Comparison of ENCODE assay signal across 16 cellular contexts in the genomic region with DNA sequence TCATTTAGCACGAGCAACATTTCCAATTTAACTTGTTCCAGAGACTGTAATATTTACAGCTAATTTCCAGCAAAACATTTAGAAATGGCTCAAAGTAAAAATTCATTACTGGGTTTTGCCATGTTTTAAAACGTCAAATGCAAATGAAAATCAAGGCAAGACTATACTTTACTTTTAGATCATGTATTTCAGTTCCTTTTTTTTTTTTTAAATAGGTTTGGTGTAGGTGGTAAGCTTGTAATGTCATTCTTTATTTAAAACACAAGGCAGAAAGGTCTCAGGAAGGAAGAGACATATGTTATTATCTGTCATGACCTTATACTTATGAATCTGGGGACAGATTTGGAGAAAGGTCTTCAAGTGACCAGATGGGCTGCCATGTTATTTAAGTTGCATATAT. TPM values are rescaled to one million over a fixed set of nuclear protein-coding genes. Genes with fewer than 3 reads are reported as not detected.
A peak's percentile ranks its signal among the peaks of the same experiment; 100 is the strongest.
DNase-seq lines count a peak whose midpoint lies in the region; ATAC-seq and TF ChIP-seq lines count a peak whose summit lies in the region.
"Had no signal": no experiment of that assay in that cellular context is flagged by ENCODE, and none has a peak within 500 bp of the region (broad histone marks: within the 10 kb centered on the region; RNA-seq: fewer than 3 reads in every experiment).

No MANE protein-coding gene starts in this region.

- H3K27ac ChIP-seq in aorta (ENCODE audit: low read depth in 1 of 2, low read length in 2 of 2): no peak overlapping the region

- DNase-seq in GM12865 (ENCODE audit: low read depth) (peak; percentile 34), left lobe of liver (ENCODE audit: low spot score) (no peak), aorta (no peak), NCI-H510A (lab: John Stamatoyannopoulos, UW) (no peak)
- DNase-seq in activated CD8-positive, alpha-beta memory T cell treated with anti-CD3 and anti-CD28 coated beads, Interleukin-2, amount 50 U/mL, for 4 hours: no peak
- DNase-seq: activated CD4-positive, alpha-beta T cell treated with anti-CD3 and anti-CD28 coated beads for 1 hour; activated T-cell treated with anti-CD3 and anti-CD28 coated beads, Interleukin-2, amount 50 U/mL, for 4 hours; amniotic stem cell; dermis blood vessel endothelial cell; HCEC 1CT; NCI-H1436; NCI-H774 had no signal

- WGBS in aorta, 2 donors: 93 to 94% methylated on average over 2 of the region's 2 CpGs

- H3K9me3 ChIP-seq in aorta (ENCODE audit: control insufficient read depth, low read length): peaks cover 1% of the 10 kb centered on the region

- intact Hi-C loops in aorta (cut with DNase I): no loop called here

- H3K4me1 ChIP-seq in aorta (ENCODE audit: control insufficient read depth in 1 of 2, insufficient read depth in 2 of 2, low read length in 2 of 2): no peaks in the 10 kb centered on the region

- H3K27me3 ChIP-seq in aorta (ENCODE audit: control insufficient read depth in 1 of 2, insufficient read depth in 2 of 2, low read length in 1 of 2): no peaks in the 10 kb centered on the region

- TF ChIP-seq CTCF in GM12865 (IDR thresholded peaks at IDR 0.05; ENCODE audit: insufficient read depth, low read depth, low read length, missing control alignments): no peak

- H3K4me3 ChIP-seq in GM12865 (ENCODE audit: low read depth, low read length) (no peak overlapping the region), aorta (ENCODE audit: low read length in 2 of 2) (no peak overlapping the region)

- ATAC-seq in GM19395 (IDR thresholded peaks at IDR 0.05; ENCODE audit: unreplicated experiment): peak; percentile 73
- peak; percentile 62 for ATAC-seq in HG02759 (IDR thresholded peaks at IDR 0.05; ENCODE audit: unreplicated experiment)
- ATAC-seq in HG03469 (IDR thresholded peaks at IDR 0.05; ENCODE audit: unreplicated experiment): peak; percentile 77
- ATAC-seq in left lobe of liver: no peak
- no peak for ATAC-seq in aorta (ENCODE audit: low FRiP score)
- ATAC-seq: activated T-cell treated with anti-CD3 and anti-CD28 coated beads, Interleukin-2, amount 50 U/mL, for 4 hours had no signal

- no peaks in the 10 kb centered on the region for H3K36me3 ChIP-seq in aorta (ENCODE audit: control insufficient read depth in 1 of 2, insufficient read depth in 2 of 2, low read length in 1 of 2)

RNA-seq across cellular contexts. Expression of gene GRIP1, which starts 54.1 kb away (rescaled TPM):
- total RNA-seq in left lobe of liver: 0.13 TPM
- total RNA-seq in aorta: 1 to 10 TPM in 1 of 2 donors, under 1 TPM in 1; 0.88 to 3.4 TPM
- 1 to 10 TPM in 1 of 2 donors, under 1 TPM in 1; 0.38 to 1.6 TPM for polyA plus RNA-seq in aorta
- polyA plus RNA-seq: AG04450 had no signal

Comparison
In these comparisons a context has a peak if more than half of its experiments do, and no peak if none do; other contexts are left out.
1. ATAC-seq: peak in GM19395 (single experiment), HG02759 (single experiment) and HG03469 (single experiment); none in left lobe of liver (single experiment) and aorta (single experiment).